26 cellular contexts compared by ENCODE assay signal in the genomic region with DNA sequence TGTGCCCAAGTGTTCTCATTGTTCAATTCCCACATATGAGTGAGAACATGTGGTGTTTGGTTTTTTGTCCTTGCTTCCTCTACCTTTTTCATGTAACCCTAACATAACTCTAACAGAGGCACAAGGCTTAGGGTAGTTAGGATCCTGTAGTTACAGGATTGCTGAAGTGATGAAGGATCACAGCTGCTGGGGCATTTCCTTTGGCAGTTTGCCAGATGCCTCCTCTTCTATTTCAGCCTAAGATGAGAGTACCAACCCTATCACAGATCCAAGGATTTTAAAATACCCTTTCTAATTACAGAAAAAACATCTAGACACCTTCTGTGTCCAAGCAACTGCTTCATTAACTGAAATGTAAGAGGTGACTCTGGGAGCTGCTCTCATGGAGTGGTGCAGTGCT.
DNase-seq lines count a peak whose midpoint lies in the region; ATAC-seq lines count a peak whose summit lies in the region.
"Had no signal": no experiment of that assay in that cellular context is flagged by ENCODE, and none has a peak within 500 bp of the region (broad histone marks: within the 10 kb centered on the region; RNA-seq: fewer than 3 reads in every experiment).

No MANE protein-coding gene starts in this region.

- H3K27me3 ChIP-seq in CD4-positive, alpha-beta memory T cell (ENCODE audit: insufficient read depth, low read length), result no peaks in the 10 kb centered on the region
- H3K27me3 ChIP-seq: BLaER1, breast epithelium, gastrocnemius medialis had no signal

- H3K27ac ChIP-seq in CD4-positive, alpha-beta memory T cell (ENCODE audit: low read depth, low read length), result no peak overlapping the region
- H3K27ac ChIP-seq: BLaER1, breast epithelium, gastrocnemius medialis, VCaP had no signal

- CTCF ChIA-PET in CD4-positive, alpha-beta memory T cell (lab: Charles Lee; ENCODE audit: partially characterized antibody), result no interaction called here

- intact Hi-C loops in CD4-positive, alpha-beta memory T cell (cut with micrococcal nuclease), result no loop called here

- no peak for ATAC-seq in GM18520 (IDR thresholded peaks at IDR 0.05; ENCODE audit: unreplicated experiment)
- ATAC-seq: gastrocnemius medialis; mucosa of descending colon; natural killer cell treated with Interleukin-12 subunit alpha and Interleukin-12 subunit beta and Interleukin-15 and Interleukin-18, amount 100 ng/mL, for 72 hours; stimulated activated effector memory CD8-positive, alpha-beta T cell treated with anti-CD3 and anti-CD28 coated beads, Interleukin-12 subunit alpha, Interleukin-12 subunit beta, amount 100 ng/mL, for 72 hours had no signal

- no peaks in the 10 kb centered on the region for H3K27me3 Mint-ChIP-seq in CD4-positive, alpha-beta memory T cell
- H3K27me3 Mint-ChIP-seq: IgD-negative memory B cell had no signal

- H3K27ac Mint-ChIP-seq in CD4-positive, alpha-beta memory T cell, result no peak overlapping the region
- H3K27ac Mint-ChIP-seq: activated naive CD8-positive, alpha-beta T cell; IgD-negative memory B cell; natural killer cell treated with Interleukin-12 subunit alpha and Interleukin-12 subunit beta and Interleukin-15 and Interleukin-18, amount 100 ng/mL, for 72 hours; stimulated activated effector memory CD8-positive, alpha-beta T cell treated with anti-CD3 and anti-CD28 coated beads, Interleukin-12 subunit alpha, Interleukin-12 subunit beta, amount 100 ng/mL, for 72 hours; type B pancreatic cell had no signal

- no peaks in the 10 kb centered on the region for H3K4me1 ChIP-seq in CD4-positive, alpha-beta memory T cell (ENCODE audit: insufficient read depth, low read length)
- H3K4me1 ChIP-seq: BLaER1, breast epithelium, Caco-2, gastrocnemius medialis had no signal

- H3K36me3 Mint-ChIP-seq in CD4-positive, alpha-beta memory T cell, result no peaks in the 10 kb centered on the region
- H3K36me3 Mint-ChIP-seq: activated naive CD8-positive, alpha-beta T cell; IgD-negative memory B cell; natural killer cell treated with Interleukin-12 subunit alpha and Interleukin-12 subunit beta and Interleukin-15 and Interleukin-18, amount 100 ng/mL, for 72 hours; stimulated activated effector memory CD8-positive, alpha-beta T cell treated with anti-CD3 and anti-CD28 coated beads, Interleukin-12 subunit alpha, Interleukin-12 subunit beta, amount 100 ng/mL, for 72 hours; type B pancreatic cell had no signal

- DNase-seq in DMS 273 (lab: John Stamatoyannopoulos, UW; ENCODE audit: unreplicated experiment), result peak; percentile 85
- DNase-seq in NCI-H1105 treated with DMSO at 0.1 percent for 48 hours (lab: John Stamatoyannopoulos, UW), result peak; percentile 15
- peak; percentile 78 for DNase-seq in NCI-H524 treated with DMSO at 0.1 percent for 48 hours (lab: John Stamatoyannopoulos, UW)
- DNase-seq in kidney tubule cell (ENCODE audit: low spot score), result peak; percentile 1
- no peak for DNase-seq in CD4-positive, alpha-beta memory T cell
- no peak for DNase-seq in NCI-H2029 treated with DMSO at 0.1 percent for 48 hours (lab: John Stamatoyannopoulos, UW)
- no peak for DNase-seq in NCI-H187 treated with DMSO at 0.1 percent for 48 hours (lab: John Stamatoyannopoulos, UW)
- DNase-seq: activated CD4-positive, alpha-beta T cell treated with anti-CD3 and anti-CD28 coated beads for 48 hours; activated effector memory CD4-positive, alpha-beta T cell treated with anti-CD3 and anti-CD28 coated beads, Interleukin-2, amount 50 U/mL, for 16 hours; Caco-2; gastrocnemius medialis; GOT3; mucosa of descending colon; NCI-H526 treated with DMSO at 0.1 percent for 48 hours; SIG-M5; stimulated activated CD4-positive, alpha-beta T cell treated with anti-CD3 and anti-CD28 coated beads, Interleukin-15, amount 100 ng/mL, for 24 hours had no signal

- POLR2A ChIA-PET in CD4-positive, alpha-beta memory T cell (lab: Charles Lee; ENCODE audit: partially characterized antibody), result no interaction called here

- no peaks in the 10 kb centered on the region for H3K36me3 ChIP-seq in CD4-positive, alpha-beta memory T cell (ENCODE audit: insufficient read depth, low read length)
- H3K36me3 ChIP-seq: BLaER1, breast epithelium, gastrocnemius medialis had no signal

- no peaks in the 10 kb centered on the region for H3K9me3 Mint-ChIP-seq in CD4-positive, alpha-beta memory T cell
- H3K9me3 Mint-ChIP-seq: natural killer cell treated with Interleukin-12 subunit alpha and Interleukin-12 subunit beta and Interleukin-15 and Interleukin-18, amount 100 ng/mL, for 72 hours; stimulated activated effector memory CD8-positive, alpha-beta T cell treated with anti-CD3 and anti-CD28 coated beads, Interleukin-12 subunit alpha, Interleukin-12 subunit beta, amount 100 ng/mL, for 72 hours; type B pancreatic cell had no signal

- no peak overlapping the region for H3K4me3 Mint-ChIP-seq in CD4-positive, alpha-beta memory T cell
- H3K4me3 Mint-ChIP-seq: activated naive CD8-positive, alpha-beta T cell; IgD-negative memory B cell; natural killer cell treated with Interleukin-12 subunit alpha and Interleukin-12 subunit beta and Interleukin-15 and Interleukin-18, amount 100 ng/mL, for 72 hours; stimulated activated effector memory CD8-positive, alpha-beta T cell treated with anti-CD3 and anti-CD28 coated beads, Interleukin-12 subunit alpha, Interleukin-12 subunit beta, amount 100 ng/mL, for 72 hours; type B pancreatic cell had no signal

- H3K4me3 ChIP-seq in CD4-positive, alpha-beta memory T cell (ENCODE audit: low read length in 2 of 2), result no peak overlapping the region
- H3K4me3 ChIP-seq: BLaER1, breast epithelium, gastrocnemius medialis, lung, mucosa of descending colon had no signal

- no peaks in the 10 kb centered on the region for H3K9me3 ChIP-seq in CD4-positive, alpha-beta memory T cell (ENCODE audit: control insufficient read depth in 1 of 2, low read length in 2 of 2)
- H3K9me3 ChIP-seq: BLaER1, breast epithelium, gastrocnemius medialis, mucosa of descending colon had no signal

- no peaks in the 10 kb centered on the region for H3K4me1 Mint-ChIP-seq in CD4-positive, alpha-beta memory T cell
- H3K4me1 Mint-ChIP-seq: IgD-negative memory B cell; stimulated activated effector memory CD8-positive, alpha-beta T cell treated with anti-CD3 and anti-CD28 coated beads, Interleukin-12 subunit alpha, Interleukin-12 subunit beta, amount 100 ng/mL, for 72 hours had no signal

Comparison
In these comparisons a context has a peak if more than half of its experiments do, and no peak if none do; other contexts are left out.
1. DNase-seq: peak in DMS 273 (single experiment), NCI-H1105 treated with DMSO at 0.1 percent for 48 hours (single experiment), NCI-H524 treated with DMSO at 0.1 percent for 48 hours (single experiment) and kidney tubule cell (single experiment); none in CD4-positive, alpha-beta memory T cell (0 of 5), NCI-H2029 treated with DMSO at 0.1 percent for 48 hours (single experiment) and NCI-H187 treated with DMSO at 0.1 percent for 48 hours (single experiment).